ENCODE assay signal across 10 cellular contexts in genomic region chr1:156122086-156122485, GRCh38. TPM values are rescaled to one million over a fixed set of nuclear protein-coding genes. Genes with fewer than 3 reads are reported as not detected.
DNase-seq lines count a peak whose midpoint lies in the region; ATAC-seq and TF ChIP-seq lines count a peak whose summit lies in the region.
"Had no signal": no experiment of that assay in that cellular context is flagged by ENCODE, and none has a peak within 500 bp of the region (broad histone marks: within the 10 kb centered on the region; RNA-seq: fewer than 3 reads in every experiment).

No MANE protein-coding gene starts in this region.

- no peak overlapping the region for H3K4me3 Mint-ChIP-seq in T-helper 2 cell treated with Interferon-gamma antibody and Interleukin-4, amounts not matched to agents 5 μg/mL and 100 μg/mL, for 36 hours
- peak overlapping the region in 2 of 8 donors; percentile 23 to 50 for H3K4me3 Mint-ChIP-seq in CD4-positive, alpha-beta memory T cell
- H3K4me3 Mint-ChIP-seq: naive B cell had no signal

- DNase-seq in heart right ventricle, result no peak
- no peak for DNase-seq in Right ventricle myocardium inferior (ENCODE audit: missing footprints)
- no peak for DNase-seq in dorsolateral prefrontal cortex
- DNase-seq in stimulated activated CD8-positive, alpha-beta memory T cell treated with anti-CD3 and anti-CD28 coated beads, Interleukin-4, amount 100 ng/mL, for 48 hours, result no peak
- no peak for DNase-seq in T-helper 2 cell treated with Interferon-gamma antibody and Interleukin-4, amounts not matched to agents 5 μg/mL and 100 μg/mL, for 36 hours (ENCODE audit: low spot score)
- DNase-seq in CD4-positive, alpha-beta memory T cell, result no peak
- DNase-seq: activated CD8-positive, alpha-beta memory T cell treated with anti-CD3 and anti-CD28 coated beads for 24 hours; naive B cell had no signal

- 28 to 47% methylated on average over 4 of the region's 4 CpGs for WGBS in heart right ventricle, 2 donors
- 42% methylated on average over 4 of the region's 4 CpGs for WGBS in urinary bladder

- H3K4me1 ChIP-seq in heart right ventricle (peaks cover 63 to 100% (median 99%) of the 10 kb centered on the region in 9 donors), muscle layer of duodenum (ENCODE audit: control insufficient read depth in 1 of 2, insufficient read depth in 2 of 2, low read length in 2 of 2) (peaks cover 42 to 82% of the 10 kb centered on the region in 2 donors), urinary bladder (ENCODE audit: insufficient read depth) (peaks cover 2% of the 10 kb centered on the region)
- H3K4me1 ChIP-seq in CD4-positive, alpha-beta memory T cell (ENCODE audit: insufficient read depth, low read length), result peaks cover 72% of the 10 kb centered on the region

- H3K27me3 Mint-ChIP-seq in T-helper 2 cell treated with Interferon-gamma antibody and Interleukin-4, amounts not matched to agents 5 μg/mL and 100 μg/mL, for 36 hours (ENCODE audit: low read depth), result no peaks in the 10 kb centered on the region
- H3K27me3 Mint-ChIP-seq in CD4-positive, alpha-beta memory T cell, result no peaks in the 10 kb centered on the region

- H3K9me3 Mint-ChIP-seq in T-helper 2 cell treated with Interferon-gamma antibody and Interleukin-4, amounts not matched to agents 5 μg/mL and 100 μg/mL, for 36 hours, result no peaks in the 10 kb centered on the region
- peaks cover 0 to 7% (median 0%) of the 10 kb centered on the region in 8 donors for H3K9me3 Mint-ChIP-seq in CD4-positive, alpha-beta memory T cell
- H3K9me3 Mint-ChIP-seq: naive B cell had no signal

- H3K27me3 ChIP-seq in heart right ventricle (no peaks in the 10 kb centered on the region), dorsolateral prefrontal cortex (no peaks in the 10 kb centered on the region), muscle layer of duodenum (ENCODE audit: low read depth, low read length) (no peaks in the 10 kb centered on the region)
- no peaks in the 10 kb centered on the region for H3K27me3 ChIP-seq in CD4-positive, alpha-beta memory T cell (ENCODE audit: insufficient read depth, low read length)

- H3K27ac ChIP-seq in heart right ventricle (peak overlapping the region; percentile 90 to 100 (median 98)), dorsolateral prefrontal cortex (peak overlapping the region; percentile 83 to 98 (median 95)), muscle layer of duodenum (ENCODE audit: low read length) (peak overlapping the region; percentile 99), urinary bladder (ENCODE audit: low read depth) (peak overlapping the region; percentile 97)
- no peak overlapping the region for H3K27ac ChIP-seq in CD4-positive, alpha-beta memory T cell (ENCODE audit: low read depth, low read length)

- H3K9me3 ChIP-seq in heart right ventricle, result no peaks in the 10 kb centered on the region
- no peaks in the 10 kb centered on the region for H3K9me3 ChIP-seq in muscle layer of duodenum (ENCODE audit: control insufficient read depth in 1 of 2, low read length in 2 of 2)
- H3K9me3 ChIP-seq in CD4-positive, alpha-beta memory T cell (ENCODE audit: control insufficient read depth in 1 of 2, low read length in 2 of 2), result no peaks in the 10 kb centered on the region

- H3K4me1 Mint-ChIP-seq in T-helper 2 cell treated with Interferon-gamma antibody and Interleukin-4, amounts not matched to agents 5 μg/mL and 100 μg/mL, for 36 hours (ENCODE audit: low read depth), result peaks cover 61% of the 10 kb centered on the region
- H3K4me1 Mint-ChIP-seq in CD4-positive, alpha-beta memory T cell, result peaks cover 38 to 85% (median 61%) of the 10 kb centered on the region in 4 donors

- H3K36me3 ChIP-seq in heart right ventricle (peaks cover 0 to 30% (median 0%) of the 10 kb centered on the region in 9 donors), muscle layer of duodenum (ENCODE audit: control insufficient read depth in 1 of 2, insufficient read depth in 2 of 2, low read length in 2 of 2) (peaks cover 5 to 32% of the 10 kb centered on the region in 2 donors), urinary bladder (ENCODE audit: insufficient read depth) (no peaks in the 10 kb centered on the region)
- no peaks in the 10 kb centered on the region for H3K36me3 ChIP-seq in CD4-positive, alpha-beta memory T cell (ENCODE audit: insufficient read depth, low read length)

- POLR2A ChIA-PET in CD4-positive, alpha-beta memory T cell (lab: Charles Lee; ENCODE audit: partially characterized antibody), result interaction anchor here (1.0 to 21.9 kb wide), 3 partner anchors 8 to 24 kb away, joined by 3 to 527 read pairs (median 4); no protein-coding TSS in a partner anchor

- ATAC-seq in heart right ventricle, result no peak
- no peak for ATAC-seq in Right ventricle myocardium inferior

- H3K4me3 ChIP-seq in heart right ventricle (peak overlapping the region in 9 of 10 donors; percentile 1 to 99 (median 86)), dorsolateral prefrontal cortex (peak overlapping the region in 39 of 59 donors; percentile 1 to 52 (median 35)), muscle layer of duodenum (ENCODE audit: low read depth in 1 of 2, low read length in 2 of 2) (peak overlapping the region; percentile 65 to 92), urinary bladder (ENCODE audit: low read depth, low read length) (no peak overlapping the region)
- H3K4me3 ChIP-seq in CD4-positive, alpha-beta memory T cell (ENCODE audit: low read length in 2 of 2), result no peak overlapping the region

- H3K36me3 Mint-ChIP-seq in T-helper 2 cell treated with Interferon-gamma antibody and Interleukin-4, amounts not matched to agents 5 μg/mL and 100 μg/mL, for 36 hours (ENCODE audit: low read depth), result peaks cover 4% of the 10 kb centered on the region
- peaks cover 0 to 7% of the 10 kb centered on the region in 2 donors for H3K36me3 Mint-ChIP-seq in CD4-positive, alpha-beta memory T cell
- H3K36me3 Mint-ChIP-seq: naive B cell had no signal

- no peak overlapping the region for H3K27ac Mint-ChIP-seq in T-helper 2 cell treated with Interferon-gamma antibody and Interleukin-4, amounts not matched to agents 5 μg/mL and 100 μg/mL, for 36 hours
- H3K27ac Mint-ChIP-seq in CD4-positive, alpha-beta memory T cell, result peak overlapping the region in 3 of 7 donors; percentile 90 to 97 (median 95)

- CTCF ChIA-PET in CD4-positive, alpha-beta memory T cell (lab: Charles Lee; ENCODE audit: partially characterized antibody), result interaction anchor here (0.8 to 13.8 kb wide), 3 partner anchors 15 to 31 kb away, joined by 4 to 157 read pairs (median 6); no protein-coding TSS in a partner anchor

- intact Hi-C loops in heart right ventricle (cut with DNase I) (loop anchor here in 1 of 10 donors (2.0 kb wide), 1 partner anchor 15 kb away; no protein-coding TSS in a partner anchor), Right ventricle myocardium inferior (cut with DNase I) (loop anchor here (10.0 kb wide), 1 partner anchor 543 kb away; no protein-coding TSS in a partner anchor), dorsolateral prefrontal cortex (cut with DNase I) (no loop called here)
- intact Hi-C loops in CD4-positive, alpha-beta memory T cell (cut with micrococcal nuclease), result no loop called here

- TF ChIP-seq CTCF in heart right ventricle (IDR thresholded peaks at IDR 0.05) (no peak), dorsolateral prefrontal cortex (IDR thresholded peaks at IDR 0.05 in 54 of 56, conservative IDR thresholded peaks at IDR 0.05 in 2 of 56; ENCODE audit: low read depth in 1 of 56, partially characterized antibody in 56 of 56) (no peak)

RNA-seq across cellular contexts. Expression of gene LMNA, which starts 7.6 kb away (rescaled TPM):
- total RNA-seq in heart right ventricle (100 to 1,000 TPM; 213 to 554 (median 267) TPM), Right ventricle myocardium inferior (288 TPM), dorsolateral prefrontal cortex (100 to 1,000 TPM in 10 of 120 experiments, 10 to 100 TPM in 110; 32.8 to 189 (median 59.9) TPM), urinary bladder (224 TPM)
- polyA plus RNA-seq in heart right ventricle (100 to 1,000 TPM; 286 to 356 TPM), urinary bladder (306 TPM)
- 10 to 100 TPM; 29.7 to 33.8 TPM for total RNA-seq in CD4-positive, alpha-beta memory T cell
- polyA plus RNA-seq in CD4-positive, alpha-beta memory T cell, result 10 to 100 TPM; 19.1 to 47.1 TPM

RNA-seq across cellular contexts. Expression of gene SEMA4A, which starts 31.3 kb away (rescaled TPM):
- 1 to 10 TPM in 9 of 10 donors, under 1 TPM in 1; 0.98 to 6.8 (median 1.8) TPM for total RNA-seq in heart right ventricle
- 1 to 10 TPM; 1.1 to 2.0 TPM for polyA plus RNA-seq in heart right ventricle
- total RNA-seq in Right ventricle myocardium inferior, result 2.2 TPM
- 10 to 100 TPM; 10.4 to 48.3 (median 27.5) TPM for total RNA-seq in dorsolateral prefrontal cortex
- total RNA-seq in urinary bladder, result 7.3 TPM
- 7.0 TPM for polyA plus RNA-seq in urinary bladder
- total RNA-seq in CD4-positive, alpha-beta memory T cell, result 1 to 10 TPM; 1.2 TPM
- polyA plus RNA-seq in CD4-positive, alpha-beta memory T cell, result 1 to 10 TPM in 1 of 2 donors, under 1 TPM in 1; 0.88 to 1.3 TPM

RNA-seq across cellular contexts. Expression of gene MEX3A, which starts 39.8 kb away (rescaled TPM):
- total RNA-seq in heart right ventricle (under 1 TPM; 0.09 to 0.31 (median 0.19) TPM), Right ventricle myocardium inferior (0.24 TPM), dorsolateral prefrontal cortex (1 to 10 TPM in 84 of 120 experiments, under 1 TPM in 36; 0.44 to 4.6 (median 1.3) TPM), urinary bladder (7.2 TPM)
- polyA plus RNA-seq in heart right ventricle (under 1 TPM; 0.17 to 0.29 TPM), urinary bladder (0.76 TPM)
- not detected for total RNA-seq in CD4-positive, alpha-beta memory T cell
- polyA plus RNA-seq in CD4-positive, alpha-beta memory T cell, result not detected

Comparison
In these comparisons a context has a peak if more than half of its experiments do, and no peak if none do; other contexts are left out.
1. H3K4me3 ChIP-seq: peak in heart right ventricle (9 of 10), dorsolateral prefrontal cortex (39 of 59) and muscle layer of duodenum (2 of 2); none in urinary bladder (single experiment) and CD4-positive, alpha-beta memory T cell (0 of 2).